Comparison of ENCODE assay signal across 2 cellular contexts in genomic region chr1:161013591-161014513, GRCh38.
TF ChIP-seq lines count a peak whose summit lies in the region.

No MANE protein-coding gene starts in this region.

TF ChIP-seq in IMR-90, 13 proteins besides CTCF, POLR2A, EP300 and RAD21:
- TF ChIP-seq CEBPB (IDR thresholded peaks at IDR 0.05; ENCODE audit: low read depth, low read length): peak; percentile 88
- TF ChIP-seq BHLHE40 (IDR thresholded peaks at IDR 0.05; ENCODE audit: low read depth, low read length): no peak
TF ChIP-seq in IMR-90: peak in this region for 1.

TF ChIP-seq in HepG2, 621 proteins besides CTCF, POLR2A, EP300 and RAD21 (continues in another document):
- TF ChIP-seq HOMEZ (CRISPR knock-in tag; IDR thresholded peaks at IDR 0.05; ENCODE audit: low read depth) (0 out of 2 replicates have a peak, but pooled peaks have one; percentile 52), KLF16 (CRISPR knock-in tag; IDR thresholded peaks at IDR 0.05) (peak in 1 of 2 experiments; percentile 96; a peak in 1 of 4 replicates), PATZ1 (CRISPR knock-in tag; IDR thresholded peaks at IDR 0.05) (peak; percentile 76), HNRNPH1 (optimal IDR thresholded peaks at IDR 0.05; ENCODE audit: low read depth, low read length) (peak; percentile 81), ZNF800 (CRISPR knock-in tag; IDR thresholded peaks at IDR 0.05) (peak; percentile 74; the same call in 1 of the 2 replicates), PAXIP1 (CRISPR knock-in tag; conservative IDR thresholded peaks at IDR 0.05) (peak; percentile 100), ZNF142 (CRISPR knock-in tag; IDR thresholded peaks at IDR 0.05) (no peak), TOPORS (CRISPR knock-in tag; IDR thresholded peaks at IDR 0.05) (no peak), ZNF850 (CRISPR knock-in tag; conservative IDR thresholded peaks at IDR 0.05) (no peak), SUZ12 (IDR thresholded peaks at IDR 0.05; ENCODE audit: low read depth, low read length) (no peak), ATAD3A (CRISPR knock-in tag; IDR thresholded peaks at IDR 0.05) (no peak), ZNF468 (CRISPR knock-in tag; IDR thresholded peaks at IDR 0.05) (no peak), ARNTL (CRISPR knock-in tag; IDR thresholded peaks at IDR 0.05) (peak; percentile 69), ZNF543 (CRISPR knock-in tag; IDR thresholded peaks at IDR 0.05) (peak; percentile 76; the same call in 1 of the 2 replicates), ZNF30 (CRISPR knock-in tag; IDR thresholded peaks at IDR 0.05) (no peak), GTF3A (CRISPR knock-in tag; conservative IDR thresholded peaks at IDR 0.05) (no peak; the same call in 1 of the 2 replicates), AGO2 (optimal IDR thresholded peaks at IDR 0.05; ENCODE audit: low read depth, low read length) (no peak), TCF12 (IDR thresholded peaks at IDR 0.05) (no peak), TCF12 (CRISPR knock-in tag; IDR thresholded peaks at IDR 0.05) (peak; percentile 27; the same call in 1 of the 2 replicates), ELF3 (CRISPR knock-in tag; IDR thresholded peaks at IDR 0.05) (peak; percentile 98), ZC3H13 (CRISPR knock-in tag; IDR thresholded peaks at IDR 0.05) (no peak), PLRG1 (conservative IDR thresholded peaks at IDR 0.05) (no peak), ZNF878 (CRISPR knock-in tag; IDR thresholded peaks at IDR 0.05) (peak; percentile 83), ZNF75D (CRISPR knock-in tag; IDR thresholded peaks at IDR 0.05; ENCODE audit: borderline replicate concordance) (no peak), ZNF790 (CRISPR knock-in tag; IDR thresholded peaks at IDR 0.05; ENCODE audit: borderline replicate concordance) (peak; percentile 52; the same call in 1 of the 2 replicates), MAFG (CRISPR knock-in tag; IDR thresholded peaks at IDR 0.05) (no peak), SIN3A (IDR thresholded peaks at IDR 0.05; ENCODE audit: borderline replicate concordance, low read depth, low read length) (peak; percentile 70; the same call in 1 of the 2 replicates), ZSCAN20 (CRISPR knock-in tag; IDR thresholded peaks at IDR 0.05; ENCODE audit: borderline replicate concordance) (no peak), SALL2 (CRISPR knock-in tag; IDR thresholded peaks at IDR 0.05) (no peak; the same call in 1 of the 2 replicates), RXRA (CRISPR knock-in tag; IDR thresholded peaks at IDR 0.05) (peak; percentile 90), GPN1 (CRISPR knock-in tag; IDR thresholded peaks at IDR 0.05; ENCODE audit: borderline replicate concordance) (no peak), ZNF138 (CRISPR knock-in tag; IDR thresholded peaks at IDR 0.05; ENCODE audit: low read depth) (no peak), LBX2 (CRISPR knock-in tag; IDR thresholded peaks at IDR 0.05; ENCODE audit: borderline replicate concordance) (0 out of 2 replicates have a peak, but pooled peaks have one; percentile 71), ZNF121 (CRISPR knock-in tag; IDR thresholded peaks at IDR 0.05) (no peak; the same call in 1 of the 2 replicates), KDM3A (CRISPR knock-in tag; IDR thresholded peaks at IDR 0.05; ENCODE audit: low read depth) (peak; percentile 70; the same call in 1 of the 2 replicates), TGIF2 (CRISPR knock-in tag; IDR thresholded peaks at IDR 0.05) (peak; percentile 85), JUN (CRISPR knock-in tag; IDR thresholded peaks at IDR 0.05) (peak; percentile 91), TEAD2 (CRISPR knock-in tag; IDR thresholded peaks at IDR 0.05) (no peak), MYNN (CRISPR knock-in tag; IDR thresholded peaks at IDR 0.05; ENCODE audit: low read depth) (no peak; the same call in 1 of the 2 replicates), SP1 (IDR thresholded peaks at IDR 0.05) (no peak), SP1 (CRISPR knock-in tag; IDR thresholded peaks at IDR 0.05) (peak; percentile 75), HES4 (CRISPR knock-in tag; IDR thresholded peaks at IDR 0.05; ENCODE audit: borderline replicate concordance) (0 out of 2 replicates have a peak, but pooled peaks have one; percentile 73), ZNF761 (CRISPR knock-in tag; conservative IDR thresholded peaks at IDR 0.05) (peak; percentile 86; the same call in 1 of the 2 replicates), ZNF704 (CRISPR knock-in tag; IDR thresholded peaks at IDR 0.05; ENCODE audit: borderline replicate concordance) (no peak; the same call in 1 of the 2 replicates), ARID3A (IDR thresholded peaks at IDR 0.05; ENCODE audit: low read depth, low read length) (peak; percentile 36; the same call in 1 of the 2 replicates)
